1 cellular context compared by ENCODE assay signal in the genomic region with DNA sequence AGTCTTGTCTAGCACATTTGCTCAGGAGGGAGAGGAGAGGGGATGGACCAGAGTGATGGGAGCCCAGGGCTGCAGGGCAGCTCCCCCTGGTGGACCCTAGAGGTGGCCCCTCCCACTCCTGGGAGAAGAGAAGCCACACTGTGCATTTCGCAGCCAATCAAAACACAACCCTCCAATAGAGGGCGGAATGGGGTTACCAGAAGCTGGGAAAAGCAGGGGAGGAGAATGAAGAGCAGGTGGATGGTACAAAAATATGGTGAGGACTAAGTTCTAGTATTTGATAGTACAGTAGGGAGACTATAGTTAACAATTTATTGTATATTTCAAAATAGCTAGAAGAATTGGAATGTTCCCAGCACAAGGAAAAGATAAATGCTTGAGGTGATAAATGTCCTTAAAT.
TF ChIP-seq lines count a peak whose summit lies in the region.

No MANE protein-coding gene starts in this region.

TF ChIP-seq in HepG2, 621 proteins besides CTCF, POLR2A, EP300 and RAD21 (continued from another document):
- no peak for TF ChIP-seq SOX13 (IDR thresholded peaks at IDR 0.05)
- TF ChIP-seq SOX13 (CRISPR knock-in tag; conservative IDR thresholded peaks at IDR 0.05 in 1 of 2, IDR thresholded peaks at IDR 0.05 in 1 of 2) = no peak
- TF ChIP-seq SNAPC2 (CRISPR knock-in tag; IDR thresholded peaks at IDR 0.05) = no peak
- no peak for TF ChIP-seq ZNF7 (CRISPR knock-in tag; IDR thresholded peaks at IDR 0.05)
- TF ChIP-seq TEAD3 (CRISPR knock-in tag; optimal IDR thresholded peaks at IDR 0.05; ENCODE audit: borderline replicate concordance) = no peak
- TF ChIP-seq PITX1 (CRISPR knock-in tag; IDR thresholded peaks at IDR 0.05) = 0 out of 2 replicates have a peak, but pooled peaks have one; percentile 34
- no peak for TF ChIP-seq FOXO1 (CRISPR knock-in tag; IDR thresholded peaks at IDR 0.05)
- TF ChIP-seq HMGXB4 (CRISPR knock-in tag; IDR thresholded peaks at IDR 0.05; ENCODE audit: borderline replicate concordance in 1 of 2, low read depth in 1 of 2) = peak; percentile 43 to 57; a peak in 2 of 4 replicates
- 0 out of 2 replicates have a peak, but pooled peaks have one; percentile 26 for TF ChIP-seq CBFB (CRISPR knock-in tag; IDR thresholded peaks at IDR 0.05)
- no peak for TF ChIP-seq MTA3 (CRISPR knock-in tag; IDR thresholded peaks at IDR 0.05)
- TF ChIP-seq MYC (CRISPR knock-in tag; IDR thresholded peaks at IDR 0.05; ENCODE audit: borderline replicate concordance) = 0 out of 2 replicates have a peak, but pooled peaks have one; percentile 11
- peak; percentile 60; the same call in 1 of the 2 replicates for TF ChIP-seq MAZ (IDR thresholded peaks at IDR 0.05; ENCODE audit: borderline replicate concordance, low read depth, low read length)
- TF ChIP-seq MAZ (CRISPR knock-in tag; IDR thresholded peaks at IDR 0.05; ENCODE audit: low read depth) = peak; percentile 49; the same call in 1 of the 2 replicates
- TF ChIP-seq, protein P1, sequence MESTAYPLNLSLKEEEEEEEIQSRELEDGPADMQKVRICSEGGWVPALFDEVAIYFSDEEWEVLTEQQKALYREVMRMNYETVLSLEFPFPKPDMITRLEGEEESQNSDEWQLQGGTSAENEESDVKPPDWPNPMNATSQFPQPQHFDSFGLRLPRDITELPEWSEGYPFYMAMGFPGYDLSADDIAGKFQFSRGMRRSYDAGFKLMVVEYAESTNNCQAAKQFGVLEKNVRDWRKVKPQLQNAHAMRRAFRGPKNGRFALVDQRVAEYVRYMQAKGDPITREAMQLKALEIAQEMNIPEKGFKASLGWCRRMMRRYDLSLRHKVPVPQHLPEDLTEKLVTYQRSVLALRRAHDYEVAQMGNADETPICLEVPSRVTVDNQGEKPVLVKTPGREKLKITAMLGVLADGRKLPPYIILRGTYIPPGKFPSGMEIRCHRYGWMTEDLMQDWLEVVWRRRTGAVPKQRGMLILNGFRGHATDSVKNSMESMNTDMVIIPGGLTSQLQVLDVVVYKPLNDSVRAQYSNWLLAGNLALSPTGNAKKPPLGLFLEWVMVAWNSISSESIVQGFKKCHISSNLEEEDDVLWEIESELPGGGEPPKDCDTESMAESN (CRISPR knock-in tag; conservative IDR thresholded peaks at IDR 0.05) = no peak
- TF ChIP-seq ERF (CRISPR knock-in tag; IDR thresholded peaks at IDR 0.05) = 0 out of 2 replicates have a peak, but pooled peaks have one; percentile 18
